Comparison of ENCODE assay signal across 14 cellular contexts in the genomic region with DNA sequence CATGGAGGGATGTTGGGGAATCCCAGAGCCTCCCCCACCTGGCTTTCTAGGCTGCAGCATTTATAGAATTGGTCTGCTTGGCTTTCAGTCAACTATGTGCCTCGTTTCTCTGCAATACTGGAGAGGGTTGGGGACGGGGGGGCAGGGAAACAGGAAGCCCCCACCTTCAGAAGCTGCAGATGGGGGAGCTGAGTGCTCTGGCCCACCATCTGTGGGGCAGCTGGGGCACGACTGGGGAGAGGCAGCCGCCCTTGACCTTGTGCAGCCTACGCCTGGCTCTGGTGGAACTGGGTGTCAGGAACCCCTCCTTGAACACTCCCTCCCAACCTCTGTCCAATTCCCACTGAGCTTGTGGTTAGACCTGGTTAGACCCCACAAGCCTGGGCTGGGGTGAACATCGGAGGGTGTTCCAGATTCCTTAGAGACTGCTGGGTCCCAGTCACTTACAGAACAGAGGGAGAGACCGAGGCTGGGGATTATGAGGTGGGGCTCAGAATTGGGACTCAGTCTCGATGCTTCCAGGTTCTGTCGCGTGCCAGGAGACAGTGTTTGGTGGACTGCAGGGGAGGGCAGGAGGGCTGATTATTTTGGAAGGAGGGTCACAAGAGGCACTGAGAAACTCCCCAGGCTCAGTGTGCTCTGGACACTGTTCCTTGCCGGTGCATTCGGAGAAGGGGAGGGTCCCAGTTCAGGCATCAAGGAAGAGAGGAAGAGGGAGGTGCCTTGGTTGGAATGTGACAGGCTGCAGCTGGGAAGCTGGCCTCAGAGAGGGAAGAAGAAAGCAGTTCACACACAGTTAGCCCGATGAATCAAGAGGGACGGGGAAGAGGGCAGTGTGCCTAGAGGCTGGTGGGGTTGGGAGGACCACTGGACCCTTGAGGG. TPM values are rescaled to one million over a fixed set of nuclear protein-coding genes. Genes with fewer than 3 reads are reported as not detected.
A peak's percentile ranks its signal among the peaks of the same experiment; 100 is the strongest.
DNase-seq lines count a peak whose midpoint lies in the region; ATAC-seq, FAIRE-seq and TF ChIP-seq lines count a peak whose summit lies in the region.
"Had no signal": no experiment of that assay in that cellular context is flagged by ENCODE, and none has a peak within 500 bp of the region (broad histone marks: within the 10 kb centered on the region; RNA-seq: fewer than 3 reads in every experiment).

No MANE protein-coding gene starts in this region.

- DNase-seq in A172 (ENCODE audit: low spot score), result peak; percentile 63
- peak; percentile 45 for DNase-seq in astrocyte of the spinal cord (ENCODE audit: low read depth, low spot score)
- peak; percentile 80 for DNase-seq in hepatic stellate cell (ENCODE audit: low spot score)
- no peak for DNase-seq in omental fat pad (ENCODE audit: low spot score)
- no peak for DNase-seq in GM12891 (ENCODE audit: insufficient read length, low spot score)
- DNase-seq in activated T-cell treated with anti-CD3 and anti-CD28 coated beads for 4 hours, result no peak
- DNase-seq in NCI-H2227 (lab: John Stamatoyannopoulos, UW; ENCODE audit: unreplicated experiment), result no peak
- DNase-seq: brain microvascular endothelial cell; erythroblast; stimulated activated CD4-positive, alpha-beta T cell treated with anti-CD3 and anti-CD28 coated beads, Interleukin-4, amount 100 ng/mL, for 1 hour; stimulated activated naive CD8-positive, alpha-beta T cell treated with anti-CD3 and anti-CD28 coated beads, Interleukin-15, amount 100 ng/mL, for 72 hours had no signal

- no peak overlapping the region for H3K4me3 ChIP-seq in astrocyte of the spinal cord (ENCODE audit: low read depth, low read length)

- no peak for TF ChIP-seq POLR2A in GM12891 (IDR thresholded peaks at IDR 0.05; ENCODE audit: low read depth, low read length)

- no peak for TF ChIP-seq CTCF in astrocyte of the spinal cord (IDR thresholded peaks at IDR 0.05; ENCODE audit: low read depth, low read length)
- no peak for TF ChIP-seq CTCF in omental fat pad (IDR thresholded peaks at IDR 0.05)

- no peak for FAIRE-seq in GM12891 (lab: Jason Lieb, UNC)
- FAIRE-seq: A204.1, islet of Langerhans had no signal

- in situ Hi-C loops in astrocyte of the spinal cord (cut with HindIII; ENCODE audit: low sequenced_read_pairs), result no loop called here

- ATAC-seq in omental fat pad (ENCODE audit: low FRiP score) (peak; percentile 36), HG03439 (IDR thresholded peaks at IDR 0.05; ENCODE audit: unreplicated experiment) (no peak)
- ATAC-seq: stimulated activated naive CD8-positive, alpha-beta T cell treated with anti-CD3 and anti-CD28 coated beads, Interleukin-15, amount 100 ng/mL, for 72 hours had no signal

TF ChIP-seq in GM12891, 5 proteins besides CTCF, POLR2A, EP300 and RAD21:
- no peak for TF ChIP-seq SPI1 (IDR thresholded peaks at IDR 0.05; ENCODE audit: low read depth, low read length)
- TF ChIP-seq POU2F2 (IDR thresholded peaks at IDR 0.05; ENCODE audit: low read depth, low read length), result no peak
- no peak for TF ChIP-seq TAF1 (IDR thresholded peaks at IDR 0.05; ENCODE audit: low read depth, low read length)
- TF ChIP-seq POLR2AphosphoS5 (IDR thresholded peaks at IDR 0.05; ENCODE audit: low read depth, low read length), result no peak
- TF ChIP-seq PAX5 (IDR thresholded peaks at IDR 0.05; ENCODE audit: insufficient read depth, low read length, severe bottlenecking), result no peak
TF ChIP-seq in GM12891: peak in this region for 0.

RNA-seq across cellular contexts. Expression of a gene that starts 25.6 kb away (rescaled TPM):
- total RNA-seq in A172 (2014; rRNA removed; shearing (Covaris generic)), result 8.2 and 8.4 TPM in 2 replicates
- total RNA-seq in omental fat pad, result 10 to 100 TPM in 3 of 4 donors, 1 to 10 TPM in 1; 4.9 to 78.9 (median 10.1) TPM
- 0.09 TPM for polyA plus RNA-seq in GM12891 (2012; ENCODE audit: low read depth, missing spikeins)

Comparison
In these comparisons a context has a peak if more than half of its experiments do, and no peak if none do; other contexts are left out.
1. DNase-seq: peak in A172 (single experiment), astrocyte of the spinal cord (single experiment) and hepatic stellate cell (single experiment); none in omental fat pad (single experiment), GM12891 (single experiment), activated T-cell treated with anti-CD3 and anti-CD28 coated beads for 4 hours (single experiment) and NCI-H2227 (single experiment).